ENCODE assay signal across 13 cellular contexts in the genomic region with DNA sequence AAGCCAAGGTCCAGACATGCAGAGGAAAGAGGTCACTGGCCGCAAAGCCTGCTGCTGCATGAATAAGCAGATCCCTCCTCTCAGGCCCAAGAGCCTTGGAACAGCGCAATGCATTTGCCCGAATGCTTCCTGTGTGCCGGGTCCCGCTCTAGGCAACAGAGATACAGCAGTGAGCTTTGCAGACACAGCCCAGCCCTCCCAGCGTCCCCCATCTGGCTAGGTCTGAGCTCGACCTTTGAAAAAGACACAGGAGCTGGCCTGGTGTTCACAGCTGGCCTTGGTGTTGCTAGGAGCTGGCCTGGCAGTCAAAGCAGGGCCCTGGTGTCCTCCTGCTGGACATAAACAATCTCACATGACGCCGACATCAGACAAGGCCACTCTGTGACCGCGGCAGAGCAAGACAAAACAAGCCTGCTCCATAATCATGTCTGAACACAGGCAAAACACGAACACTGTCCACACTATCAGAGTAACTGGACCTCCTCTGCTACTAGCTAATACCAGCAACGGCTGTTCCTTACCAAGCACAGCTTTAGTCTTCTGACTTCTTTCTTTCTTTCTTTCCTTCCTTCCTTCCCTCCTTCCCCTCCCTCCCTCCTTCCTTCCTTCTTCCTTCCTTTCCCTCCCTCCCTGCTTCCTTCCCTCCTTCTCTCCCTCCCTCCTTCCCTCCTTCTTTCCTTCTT. TPM values are rescaled to one million over a fixed set of nuclear protein-coding genes. Genes with fewer than 3 reads are reported as not detected.
A peak's percentile ranks its signal among the peaks of the same experiment; 100 is the strongest.
DNase-seq lines count a peak whose midpoint lies in the region; ATAC-seq, FAIRE-seq and TF ChIP-seq lines count a peak whose summit lies in the region.
"Had no signal": no experiment of that assay in that cellular context is flagged by ENCODE, and none has a peak within 500 bp of the region (broad histone marks: within the 10 kb centered on the region; RNA-seq: fewer than 3 reads in every experiment).

No MANE protein-coding gene starts in this region.

- TF ChIP-seq CTCF in BJ (IDR thresholded peaks at IDR 0.05; ENCODE audit: insufficient read depth, low read depth, low read length) = peak; percentile 26; the same call in 1 of the 2 replicates
- TF ChIP-seq CTCF in astrocyte (IDR thresholded peaks at IDR 0.05; ENCODE audit: insufficient read depth, low read depth, low read length) = no peak
- TF ChIP-seq CTCF in parathyroid adenoma (IDR thresholded peaks at IDR 0.05) = no peak

- CTCF ChIA-PET in BJ (lab: Yijun Ruan, JAX) = interaction anchor here (0.6 to 0.7 kb wide), 2 partner anchors 27 to 140 kb away, joined by 3 to 4 read pairs; no protein-coding TSS in a partner anchor

- H3K9me3 ChIP-seq in astrocyte (ENCODE audit: insufficient read depth, low read depth, low read length) (no peaks in the 10 kb centered on the region), parathyroid adenoma (ENCODE audit: control insufficient read depth, low read length) (no peaks in the 10 kb centered on the region)
- H3K9me3 ChIP-seq: BE2C had no signal

- H3K36me3 Mint-ChIP-seq in astrocyte (ENCODE audit: low read depth, unreplicated experiment) = no peaks in the 10 kb centered on the region
- H3K36me3 Mint-ChIP-seq in activated T-cell treated with anti-CD3 and anti-CD28 coated beads, Interleukin-2, amount 50 U/mL, for 24 hours (ENCODE audit: low read depth) = no peaks in the 10 kb centered on the region

- H4K20me1 ChIP-seq in astrocyte (ENCODE audit: insufficient read depth, low read length) = no peaks in the 10 kb centered on the region

- peak overlapping the region; percentile 27 for H2AFZ ChIP-seq in astrocyte (ENCODE audit: low read depth, low read length)
- peak overlapping the region; percentile 100 for H2AFZ ChIP-seq in parathyroid adenoma

- peak; percentile 85 for ATAC-seq in left ventricle myocardium superior
- no peak for ATAC-seq in GM18861 (IDR thresholded peaks at IDR 0.05; ENCODE audit: unreplicated experiment)

- DNase-seq in BJ (ENCODE audit: low read depth) (no peak), astrocyte (ENCODE audit: low read depth) (no peak), left ventricle myocardium superior (peak; percentile 66), posterior vena cava (ENCODE audit: low spot score) (no peak)
- no peak for DNase-seq in activated T-cell treated with anti-CD3 and anti-CD28 coated beads, Interleukin-2, amount 50 U/mL, for 24 hours
- no peak for DNase-seq in stimulated activated naive CD4-positive, alpha-beta T cell treated with Interleukin-2 at 50 U/mL for 16 hours (lab: John Stamatoyannopoulos, UW)
- DNase-seq: activated CD4-positive, alpha-beta memory T cell treated with anti-CD3 and anti-CD28 coated beads, Interleukin-2, amount 10 ng/mL, durations not matched to agents 7 days and 5 days; BE2C; NCI-H510A treated with DMSO at 0.1 percent for 48 hours; stimulated activated CD4-positive, alpha-beta T cell treated with anti-CD3 and anti-CD28 coated beads, Interleukin-2, amount 100 ng/mL, for 24 hours had no signal

- H3K4me1 ChIP-seq in astrocyte (ENCODE audit: insufficient read depth, low read length) (no peaks in the 10 kb centered on the region), parathyroid adenoma (peaks cover 11% of the 10 kb centered on the region)

- peaks cover 1% of the 10 kb centered on the region for H3K4me1 Mint-ChIP-seq in astrocyte (ENCODE audit: low read depth, unreplicated experiment)
- peaks cover 21% of the 10 kb centered on the region for H3K4me1 Mint-ChIP-seq in activated T-cell treated with anti-CD3 and anti-CD28 coated beads, Interleukin-2, amount 50 U/mL, for 24 hours (ENCODE audit: low read depth)

- FAIRE-seq in astrocyte (lab: Jason Lieb, UNC) = no peak
- FAIRE-seq: endothelial cell of umbilical vein had no signal

- POLR2A ChIA-PET in BJ (lab: Charles Lee) = interaction anchor here (0.6 kb wide), 1 partner anchor 96 kb away, joined by 4 read pairs; no protein-coding TSS in a partner anchor

- H3K36me3 ChIP-seq in BJ (ENCODE audit: control insufficient read depth, insufficient read depth, low read length) = no peaks in the 10 kb centered on the region
- no peaks in the 10 kb centered on the region for H3K36me3 ChIP-seq in astrocyte (ENCODE audit: insufficient read depth, low read length)
- H3K36me3 ChIP-seq in parathyroid adenoma (ENCODE audit: control insufficient read depth, insufficient read depth, low read length) = no peaks in the 10 kb centered on the region
- H3K36me3 ChIP-seq: BE2C had no signal

- H3K4me3 Mint-ChIP-seq in astrocyte (ENCODE audit: unreplicated experiment) = no peak overlapping the region
- no peak overlapping the region for H3K4me3 Mint-ChIP-seq in activated T-cell treated with anti-CD3 and anti-CD28 coated beads, Interleukin-2, amount 50 U/mL, for 24 hours
- H3K4me3 Mint-ChIP-seq: activated CD4-positive, alpha-beta memory T cell treated with anti-CD3 and anti-CD28 coated beads, Interleukin-2, amount 10 ng/mL, durations not matched to agents 7 days and 5 days had no signal

- no peak overlapping the region for H3K27ac Mint-ChIP-seq in astrocyte (ENCODE audit: unreplicated experiment)
- H3K27ac Mint-ChIP-seq in activated T-cell treated with anti-CD3 and anti-CD28 coated beads, Interleukin-2, amount 50 U/mL, for 24 hours = no peak overlapping the region
- H3K27ac Mint-ChIP-seq: activated CD4-positive, alpha-beta memory T cell treated with anti-CD3 and anti-CD28 coated beads, Interleukin-2, amount 10 ng/mL, durations not matched to agents 7 days and 5 days had no signal

- intact Hi-C loops in left ventricle myocardium superior (cut with micrococcal nuclease) (no loop called here), posterior vena cava (cut with DNase I) (no loop called here)

- H3K79me2 ChIP-seq in astrocyte (ENCODE audit: insufficient read depth, low read length) (no peaks in the 10 kb centered on the region), parathyroid adenoma (no peaks in the 10 kb centered on the region)

- no peak overlapping the region for H3K9ac ChIP-seq in astrocyte (ENCODE audit: low read length)
- H3K9ac ChIP-seq in parathyroid adenoma = no peak overlapping the region

- H3K4me2 ChIP-seq in astrocyte (ENCODE audit: low read length) (peak overlapping the region; percentile 0), parathyroid adenoma (ENCODE audit: low read length) (peak overlapping the region; percentile 51)

- peaks cover 31% of the 10 kb centered on the region for H3K27me3 Mint-ChIP-seq in astrocyte (ENCODE audit: low read depth, unreplicated experiment)
- peaks cover 25% of the 10 kb centered on the region for H3K27me3 Mint-ChIP-seq in activated T-cell treated with anti-CD3 and anti-CD28 coated beads, Interleukin-2, amount 50 U/mL, for 24 hours

- H3K27ac ChIP-seq in astrocyte (ENCODE audit: low read depth, low read length) (no peak overlapping the region), parathyroid adenoma (peak overlapping the region; percentile 83)

- H3K4me3 ChIP-seq in BJ (ENCODE audit: low read depth, low read length) (no peak overlapping the region), astrocyte (ENCODE audit: insufficient read depth, low read depth, low read length) (no peak overlapping the region), parathyroid adenoma (ENCODE audit: low read depth, low read length) (no peak overlapping the region)

- H3K27me3 ChIP-seq in BJ (ENCODE audit: control insufficient read depth, insufficient read depth, low read length) (no peaks in the 10 kb centered on the region; the same call in 1 of the 2 replicates), astrocyte (ENCODE audit: insufficient read depth, low read length) (no peaks in the 10 kb centered on the region), parathyroid adenoma (ENCODE audit: control insufficient read depth, insufficient read depth, low read length) (no peaks in the 10 kb centered on the region)
- H3K27me3 ChIP-seq: BE2C had no signal

- no peaks in the 10 kb centered on the region for H3K9me3 Mint-ChIP-seq in astrocyte (ENCODE audit: unreplicated experiment)
- no peaks in the 10 kb centered on the region for H3K9me3 Mint-ChIP-seq in activated T-cell treated with anti-CD3 and anti-CD28 coated beads, Interleukin-2, amount 50 U/mL, for 24 hours
- H3K9me3 Mint-ChIP-seq: activated CD4-positive, alpha-beta memory T cell treated with anti-CD3 and anti-CD28 coated beads, Interleukin-2, amount 10 ng/mL, durations not matched to agents 7 days and 5 days had no signal

RNA-seq across cellular contexts. Expression of gene PEX11G, which starts 5.7 kb away (rescaled TPM):
- 1.9 and 3.8 TPM in 2 replicates for polyA plus RNA-seq in BJ (2011; rRNA removed)
- 0.87 and 1.0 TPM in 2 replicates for polyA minus RNA-seq in BJ (2011; rRNA and poly(A)+ RNA removed)
- 1.7 and 2.2 TPM in 2 replicates for total RNA-seq in astrocyte
- total RNA-seq in left ventricle myocardium superior = 0.84 TPM
- 1 to 10 TPM; 2.7 to 4.1 TPM for total RNA-seq in posterior vena cava

RNA-seq across cellular contexts. Expression of gene ZNF358, which starts 21.3 kb away (rescaled TPM):
- polyA plus RNA-seq in BJ (2011; rRNA removed) = 25.0 and 43.9 TPM in 2 replicates
- 21.4 and 27.4 TPM in 2 replicates for polyA minus RNA-seq in BJ (2011; rRNA and poly(A)+ RNA removed)
- 39.8 and 41.1 TPM in 2 replicates for total RNA-seq in astrocyte
- total RNA-seq in left ventricle myocardium superior = 101 TPM
- total RNA-seq in posterior vena cava = 10 to 100 TPM; 52.3 to 55.0 TPM

RNA-seq across cellular contexts. Expression of gene MCOLN1, which starts 27.9 kb away (rescaled TPM):
- 24.6 and 50.6 TPM in 2 replicates for polyA plus RNA-seq in BJ (2011; rRNA removed)
- 29.6 and 32.6 TPM in 2 replicates for polyA minus RNA-seq in BJ (2011; rRNA and poly(A)+ RNA removed)
- 26.2 and 27.5 TPM in 2 replicates for total RNA-seq in astrocyte
- 18.5 TPM for total RNA-seq in left ventricle myocardium superior
- 10 to 100 TPM; 23.1 to 26.1 TPM for total RNA-seq in posterior vena cava

RNA-seq across cellular contexts. Expression of gene PNPLA6, which starts 41.0 kb away (rescaled TPM):
- 17.2 and 55.1 TPM in 2 replicates for polyA plus RNA-seq in BJ (2011; rRNA removed)
- 30.2 and 44.1 TPM in 2 replicates for polyA minus RNA-seq in BJ (2011; rRNA and poly(A)+ RNA removed)
- 81.9 and 90.2 TPM in 2 replicates for total RNA-seq in astrocyte
- total RNA-seq in left ventricle myocardium superior = 55.6 TPM
- 10 to 100 TPM; 78.0 to 79.3 TPM for total RNA-seq in posterior vena cava
